In genomic region chr19:18593367-18594095, GRCh38 we compare ENCODE assay signal across 9 cellular contexts. TPM values are rescaled to one million over a fixed set of nuclear protein-coding genes. Genes with fewer than 3 reads are reported as not detected.
DNase-seq lines count a peak whose midpoint lies in the region; ATAC-seq, FAIRE-seq and TF ChIP-seq lines count a peak whose summit lies in the region.
"Had no signal": no experiment of that assay in that cellular context is flagged by ENCODE, and none has a peak within 500 bp of the region (broad histone marks: within the 10 kb centered on the region; RNA-seq: fewer than 3 reads in every experiment).

No MANE protein-coding gene starts in this region.

- H3K4me3 Mint-ChIP-seq in CD8-positive, alpha-beta T cell: peak overlapping the region; percentile 55
- H3K4me3 Mint-ChIP-seq in nephron: peak overlapping the region; percentile 53 to 65 (median 65)

- in situ Hi-C loops in mammary epithelial cell (cut with MboI; ENCODE audit: low sequenced_read_pairs in 2 of 2): loop anchor here in 1 of 2 donors (10.0 kb wide), 1 partner anchor 251 kb away; no protein-coding TSS in a partner anchor

- 49% methylated on average over 18 of the region's 25 CpGs for WGBS in mammary epithelial cell (ENCODE audit: low coverage, missing lambda C conversion rate)
- 36 to 41% (median 40%) methylated on average over 21 to 25 of the region's 25 CpGs for WGBS in small intestine, 3 donors

- no peak overlapping the region for H3K9ac ChIP-seq in mammary epithelial cell (ENCODE audit: insufficient read depth, low read length)

- ATAC-seq in CD8-positive, alpha-beta T cell: no peak
- no peak for ATAC-seq in HG03045 (IDR thresholded peaks at IDR 0.05; ENCODE audit: unreplicated experiment)

- POLR2A ChIA-PET in CD8-positive, alpha-beta T cell (lab: Charles Lee): interaction anchor here (1.3 to 1.9 kb wide), 4 partner anchors 22 to 254 kb away, joined by 4 to 8 read pairs (median 6); partner anchors contain the start of genes UBA52 and UPF1

- no peak overlapping the region for H2AFZ ChIP-seq in mammary epithelial cell (ENCODE audit: low read depth, low read length)

- peaks cover 3% of the 10 kb centered on the region for H3K27me3 Mint-ChIP-seq in CD8-positive, alpha-beta T cell (ENCODE audit: low read depth)
- H3K27me3 Mint-ChIP-seq in nephron (ENCODE audit: low read depth): peaks cover 27% of the 10 kb centered on the region

- peaks cover 7% of the 10 kb centered on the region for H3K36me3 Mint-ChIP-seq in CD8-positive, alpha-beta T cell
- H3K36me3 Mint-ChIP-seq in nephron (ENCODE audit: low read depth): no peaks in the 10 kb centered on the region

- BruUV-seq in mammary epithelial cell (replicated peaks; lab: Mats Ljungman, UMichigan): no TSS peak

- H3K27ac Mint-ChIP-seq in CD8-positive, alpha-beta T cell: no peak overlapping the region
- no peak overlapping the region for H3K27ac Mint-ChIP-seq in nephron

- H3K4me1 Mint-ChIP-seq in CD8-positive, alpha-beta T cell (ENCODE audit: low read depth): peaks cover 28% of the 10 kb centered on the region
- H3K4me1 Mint-ChIP-seq in nephron: peaks cover 29% of the 10 kb centered on the region

- TF ChIP-seq CTCF in CD8-positive, alpha-beta T cell (IDR thresholded peaks at IDR 0.05): no peak
- TF ChIP-seq CTCF in mammary epithelial cell (conservative IDR thresholded peaks at IDR 0.05 in 1 of 2, IDR thresholded peaks at IDR 0.05 in 1 of 2; ENCODE audit: extremely low read depth in 1 of 2, insufficient read depth in 1 of 2, low read depth in 1 of 2, low read length in 2 of 2) (no peak), nephron (IDR thresholded peaks at IDR 0.05; ENCODE audit: unreplicated experiment in 3 of 3) (no peak)

- peaks cover 36% of the 10 kb centered on the region for H3K4me1 ChIP-seq in CD8-positive, alpha-beta T cell (ENCODE audit: insufficient read depth, low read length)
- H3K4me1 ChIP-seq in mammary epithelial cell (ENCODE audit: insufficient read depth, low read length) (peaks cover 23% of the 10 kb centered on the region), small intestine (ENCODE audit: control insufficient read depth in 2 of 2, insufficient read depth in 1 of 2, low read depth in 1 of 2, low read length in 1 of 2) (peaks cover 3 to 11% of the 10 kb centered on the region in 2 donors)

- CTCF ChIA-PET in CD8-positive, alpha-beta T cell (lab: Charles Lee): interaction anchor here (0.7 to 10.7 kb wide), 18 partner anchors 8 to 274 kb away, joined by 3 to 126 read pairs (median 3); partner anchors contain the start of genes TMEM59L and UBA52
- CTCF ChIA-PET in mammary epithelial cell (lab: Charles Lee; ENCODE audit: low non-redundant PET): interaction anchor here (0.7 kb wide), 2 partner anchors 254 to 255 kb away, joined by 3 to 6 read pairs; no protein-coding TSS in a partner anchor

- H4K20me1 ChIP-seq in mammary epithelial cell (ENCODE audit: insufficient read depth, low read length): no peaks in the 10 kb centered on the region

- no peaks in the 10 kb centered on the region for H3K9me3 Mint-ChIP-seq in CD8-positive, alpha-beta T cell
- H3K9me3 Mint-ChIP-seq in nephron: no peaks in the 10 kb centered on the region

- peaks cover 5% of the 10 kb centered on the region for H3K79me2 ChIP-seq in mammary epithelial cell (ENCODE audit: insufficient read depth, low read length)

- no peak for FAIRE-seq in small intestine (lab: Jason Lieb, UNC)
- FAIRE-seq: frontal cortex had no signal

- dilution Hi-C loops in mammary epithelial cell (cut with HindIII; ENCODE audit: low sequenced_read_pairs): no loop called here

- H3K4me3 ChIP-seq in CD8-positive, alpha-beta T cell (ENCODE audit: low read depth, low read length): no peak overlapping the region
- H3K4me3 ChIP-seq in mammary epithelial cell (replicated peaks in 1 of 3; ENCODE audit: insufficient read depth in 1 of 3, low read depth in 2 of 3, low read length in 3 of 3) (peak overlapping the region in 1 of 3 experiments; percentile 36), small intestine (ENCODE audit: low read depth in 1 of 2, low read length in 2 of 2) (no peak overlapping the region)

- peak overlapping the region; percentile 98 for H3K4me2 ChIP-seq in mammary epithelial cell (ENCODE audit: insufficient read depth, low read depth, low read length)

- no peak overlapping the region for H3K27ac ChIP-seq in CD8-positive, alpha-beta T cell (ENCODE audit: low read depth, low read length)
- H3K27ac ChIP-seq in mammary epithelial cell (ENCODE audit: insufficient read depth, low read depth, low read length): no peak overlapping the region
- peak overlapping the region in 1 of 2 donors; percentile 12 for H3K27ac ChIP-seq in small intestine (ENCODE audit: low read depth in 1 of 2, low read length in 1 of 2)

- no peaks in the 10 kb centered on the region for H3K9me3 ChIP-seq in CD8-positive, alpha-beta T cell (ENCODE audit: low read length)
- H3K9me3 ChIP-seq in mammary epithelial cell (replicated peaks; ENCODE audit: insufficient read depth, low read length): no peaks in the 10 kb centered on the region
- no peaks in the 10 kb centered on the region for H3K9me3 ChIP-seq in small intestine (ENCODE audit: control insufficient read depth, low read depth)

- no peak for DNase-seq in CD8-positive, alpha-beta T cell
- peak; percentile 17 for DNase-seq in HT-29 (ENCODE audit: low spot score)
- no peak for DNase-seq in mammary epithelial cell
- no peak for DNase-seq in small intestine
- no peak for DNase-seq in medulla oblongata (ENCODE audit: extremely low spot score)
- DNase-seq in stimulated activated CD4-positive, alpha-beta T cell treated with anti-CD3 and anti-CD28 coated beads, Interleukin-12 subunit alpha, Interleukin-12 subunit beta, amount 100 ng/mL, for 4 hours: no peak

- H3K36me3 ChIP-seq in CD8-positive, alpha-beta T cell (ENCODE audit: insufficient read depth, low read length): peaks cover 8% of the 10 kb centered on the region
- peaks cover 2% of the 10 kb centered on the region for H3K36me3 ChIP-seq in mammary epithelial cell (ENCODE audit: insufficient read depth, low read length)
- no peaks in the 10 kb centered on the region for H3K36me3 ChIP-seq in small intestine (ENCODE audit: control insufficient read depth in 2 of 2, insufficient read depth in 2 of 2, low read length in 2 of 2)

- no peaks in the 10 kb centered on the region for H3K27me3 ChIP-seq in CD8-positive, alpha-beta T cell (ENCODE audit: insufficient read depth, low read length)
- H3K27me3 ChIP-seq in mammary epithelial cell (ENCODE audit: insufficient read depth, low read length) (no peaks in the 10 kb centered on the region), small intestine (ENCODE audit: control insufficient read depth in 2 of 2, insufficient read depth in 2 of 2, low read length in 2 of 2) (peaks cover 0 to 2% of the 10 kb centered on the region in 2 donors)

- intact Hi-C loops in CD8-positive, alpha-beta T cell (cut with DNase I, micrococcal nuclease): loop anchor here (1.0 to 10.0 kb wide), 5 partner anchors 15 to 351 kb away; partner anchors contain the start of gene HOMER3 (in 1 of the 2)
- intact Hi-C loops in mammary epithelial cell (cut with micrococcal nuclease): loop anchor here (1.0 to 5.0 kb wide), 6 partner anchors 79 to 394 kb away; partner anchors contain the start of genes COPE and DDX49

RNA-seq across cellular contexts. Expression of gene REX1BD, which starts 4.9 kb away (rescaled TPM):
- 10 to 100 TPM; 85.6 to 91.1 TPM for total RNA-seq in CD8-positive, alpha-beta T cell
- total RNA-seq in HT-29 (2014; rRNA removed; shearing (Covaris generic)): 125 and 132 TPM in 2 replicates
- total RNA-seq in mammary epithelial cell: 10 to 100 TPM; 30.0 to 59.0 TPM
- polyA plus RNA-seq in mammary epithelial cell (49.0 TPM), small intestine (100 to 1,000 TPM in 1 of 3 donors, 10 to 100 TPM in 2; 59.9 to 102 (median 71.8) TPM)
- 4.3 TPM for polyA minus RNA-seq in mammary epithelial cell

RNA-seq across cellular contexts. Expression of gene CRLF1, which starts 13.1 kb away (rescaled TPM):
- total RNA-seq in CD8-positive, alpha-beta T cell: not detected
- 0.16 TPM in 1 of 2 replicates, not detected in the other for total RNA-seq in HT-29 (2014; rRNA removed; shearing (Covaris generic))
- total RNA-seq in mammary epithelial cell: 1 to 10 TPM; 2.3 to 7.1 TPM
- 3.4 TPM for polyA plus RNA-seq in mammary epithelial cell
- 5.9 TPM for polyA minus RNA-seq in mammary epithelial cell
- 10 to 100 TPM in 1 of 3 donors, 1 to 10 TPM in 1, not detected in 1; 6.5 to 22.3 TPM for polyA plus RNA-seq in small intestine

RNA-seq across cellular contexts. Expression of gene TMEM59L, which starts 19.1 kb away (rescaled TPM):
- total RNA-seq in CD8-positive, alpha-beta T cell: not detected
- total RNA-seq in HT-29 (2014; rRNA removed; shearing (Covaris generic)): 0.10 TPM in 1 of 2 replicates, not detected in the other
- total RNA-seq in mammary epithelial cell: under 1 TPM in 1 of 2 donors, not detected in 1; 0.89 TPM
- 0.05 TPM for polyA plus RNA-seq in mammary epithelial cell
- polyA minus RNA-seq in mammary epithelial cell: not detected
- polyA plus RNA-seq in small intestine: 1 to 10 TPM in 2 of 3 donors, not detected in 1; 1.6 to 8.5 TPM

RNA-seq across cellular contexts. Expression of gene UBA52, which starts 21.9 kb away (rescaled TPM):
- 1,000 to 10,000 TPM; 2,140 to 2,193 TPM for total RNA-seq in CD8-positive, alpha-beta T cell
- 660 TPM in 2 replicates for total RNA-seq in HT-29 (2014; rRNA removed; shearing (Covaris generic))
- 1,000 to 10,000 TPM in 1 of 2 donors, 100 to 1,000 TPM in 1; 698 to 1,133 TPM for total RNA-seq in mammary epithelial cell
- polyA plus RNA-seq in mammary epithelial cell: 2,157 TPM
- polyA minus RNA-seq in mammary epithelial cell: 1,457 TPM
- 1,000 to 10,000 TPM in 2 of 3 donors, 100 to 1,000 TPM in 1; 741 to 1,139 (median 1,049) TPM for polyA plus RNA-seq in small intestine

RNA-seq across cellular contexts. Expression of gene KXD1, which starts 35.9 kb away (rescaled TPM):
- total RNA-seq in CD8-positive, alpha-beta T cell: 10 to 100 TPM; 64.1 to 76.1 TPM
- 109 and 126 TPM in 2 replicates for total RNA-seq in HT-29 (2014; rRNA removed; shearing (Covaris generic))
- total RNA-seq in mammary epithelial cell: 10 to 100 TPM; 83.9 to 98.2 TPM
- polyA plus RNA-seq in mammary epithelial cell (159 TPM), small intestine (10 to 100 TPM; 72.3 to 81.3 (median 78.1) TPM)
- polyA minus RNA-seq in mammary epithelial cell: 97.3 TPM
